In genomic region chr11:105102079-105102478, GRCh38 we compare ENCODE assay signal across 5 cellular contexts. TPM values are rescaled to one million over a fixed set of nuclear protein-coding genes. Genes with fewer than 3 reads are reported as not detected.
"Had no signal": no experiment of that assay in that cellular context is flagged by ENCODE, and none has a peak within 500 bp of the region (broad histone marks: within the 10 kb centered on the region; RNA-seq: fewer than 3 reads in every experiment).

No MANE protein-coding gene starts in this region.

RNA-seq across cellular contexts. Expression of gene CARD18, which starts 37.5 kb away (rescaled TPM):
- total RNA-seq: M059J, PC-3, Peyer's patch, SJSA1 had no signal
- polyA plus RNA-seq: SK-N-SH had no signal

RNA-seq across cellular contexts. Expression of gene CARD16, which starts 56.9 kb away (rescaled TPM):
- total RNA-seq: PC-3 had no signal
- polyA plus RNA-seq: SK-N-SH had no signal
